In the genomic region with DNA sequence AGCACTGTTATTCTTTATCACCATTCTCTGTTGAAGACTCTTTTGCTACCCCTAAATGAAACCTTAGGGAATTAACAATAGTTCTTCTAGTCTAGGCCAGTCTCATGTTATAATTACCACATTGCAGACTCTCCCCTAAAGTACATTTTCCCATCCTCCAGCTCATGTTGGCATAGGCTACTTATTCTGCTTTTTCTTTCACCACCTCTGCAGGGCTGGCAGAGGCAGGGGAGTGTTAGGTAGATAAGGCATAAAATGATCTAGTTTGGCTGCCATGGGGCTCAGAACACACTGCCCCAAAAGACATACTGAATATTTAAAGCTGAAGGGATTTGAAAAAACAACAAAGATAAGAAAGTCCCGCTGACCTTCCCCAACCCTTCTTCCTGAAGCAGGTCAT, we compare ENCODE assay signal across 29 cellular contexts.
"Had no signal": no experiment of that assay in that cellular context is flagged by ENCODE, and none has a peak within 500 bp of the region (broad histone marks: within the 10 kb centered on the region; RNA-seq: fewer than 3 reads in every experiment).

No MANE protein-coding gene starts in this region.

- H3K9me3 Mint-ChIP-seq: mesothelial cell of epicardium, natural killer cell had no signal

- H3K36me3 ChIP-seq: left lung, neural progenitor cell, neutrophil, ovary, stomach, thyroid gland, transverse colon, upper lobe of left lung, vagina had no signal

- H3K9ac ChIP-seq: neural progenitor cell had no signal

- H3K9me3 ChIP-seq: left lung, neutrophil, ovary, stomach, testis, thyroid gland, transverse colon, upper lobe of left lung, vagina had no signal

- H2AFZ ChIP-seq: neural progenitor cell had no signal

- H3K4me3 ChIP-seq: left lung, lung, neural progenitor cell, ovary, skin epidermis, stomach, testis, thyroid gland, transverse colon, upper lobe of left lung, vagina had no signal

- H3K27ac Mint-ChIP-seq: immature natural killer cell; mesothelial cell of epicardium; natural killer cell; nephron progenitor cell; neural progenitor cell; progenitor cell of endocrine pancreas; stimulated activated naive B cell treated with anti-CD40 and anti-IgM and Interleukin-4, amounts not matched to agents 10 μg/mL and 1 μg/mL and 100 μg/mL, for 72 hours had no signal

- H3K4me1 ChIP-seq: neural progenitor cell, stomach, testis, transverse colon, vagina had no signal

- H3K36me3 Mint-ChIP-seq: immature natural killer cell, mesothelial cell of epicardium, natural killer cell, neural progenitor cell had no signal

- H3K4me3 Mint-ChIP-seq: immature natural killer cell; mesothelial cell of epicardium; naive B cell; natural killer cell; nephron progenitor cell; neural progenitor cell; stimulated activated naive B cell treated with anti-CD40 and anti-IgM and Interleukin-4, amounts not matched to agents 10 μg/mL and 1 μg/mL and 100 μg/mL, for 72 hours had no signal

- H3K4me2 ChIP-seq: neural progenitor cell had no signal

- DNase-seq: immature natural killer cell; kidney; left colon; left lung; mesendoderm; naive B cell; natural killer cell; nephron progenitor cell; ovary; right cardiac atrium; stimulated activated CD4-positive, alpha-beta T cell treated with anti-CD3 and anti-CD28 coated beads, Interleukin-12 subunit alpha, Interleukin-12 subunit beta, amount 100 ng/mL, for 4 hours; stimulated activated CD4-positive, alpha-beta T cell treated with anti-CD3 and anti-CD28 coated beads, Interleukin-15, amount 100 ng/mL, for 24 hours; stimulated activated CD4-positive, alpha-beta T cell treated with anti-CD3 and anti-CD28 coated beads, Interleukin-2, amount 100 ng/mL, for 24 hours; stimulated activated CD4-positive, alpha-beta T cell treated with anti-CD3 and anti-CD28 coated beads, Interleukin-4, amount 100 ng/mL, for 1 hour; stimulated activated naive B cell treated with anti-CD40 and anti-IgM and Interleukin-4, amounts not matched to agents 10 μg/mL and 1 μg/mL and 100 μg/mL, for 72 hours; stimulated activated naive CD8-positive, alpha-beta T cell treated with anti-CD3 and anti-CD28 coated beads, Interleukin-15, Interleukin-2, amounts not matched to agents 100 U/mL and 50 U/mL, for 24 hours; stomach; testis; thyroid gland; transverse colon; upper lobe of left lung had no signal

- H3K27me3 ChIP-seq: left lung, neural progenitor cell, neutrophil, ovary, stomach, testis, thyroid gland, transverse colon, upper lobe of left lung, vagina had no signal

- H3K27ac ChIP-seq: left lung, neural progenitor cell, neutrophil, ovary, skin epidermis, stomach, testis, thyroid gland, transverse colon, upper lobe of left lung, vagina had no signal

- H3K4me1 Mint-ChIP-seq: mesothelial cell of epicardium, natural killer cell had no signal

- ATAC-seq: left colon; left lung; natural killer cell; right cardiac atrium; sciatic nerve; stimulated activated naive B cell treated with anti-CD40 and anti-IgM and Interleukin-4, amounts not matched to agents 10 μg/mL and 1 μg/mL and 100 μg/mL, for 72 hours; stimulated activated naive CD8-positive, alpha-beta T cell treated with anti-CD3 and anti-CD28 coated beads, Interleukin-15, Interleukin-2, amounts not matched to agents 100 U/mL and 50 U/mL, for 24 hours had no signal

- H3K27me3 Mint-ChIP-seq: progenitor cell of endocrine pancreas had no signal
